ENCODE assay signal across 12 cellular contexts in genomic region chr19:56942749-56943148, GRCh38.
DNase-seq lines count a peak whose midpoint lies in the region; ATAC-seq and TF ChIP-seq lines count a peak whose summit lies in the region.
"Had no signal": no experiment of that assay in that cellular context is flagged by ENCODE, and none has a peak within 500 bp of the region (broad histone marks: within the 10 kb centered on the region; RNA-seq: fewer than 3 reads in every experiment).

No MANE protein-coding gene starts in this region.

- H3K79me2 ChIP-seq in mammary epithelial cell (ENCODE audit: insufficient read depth, low read length) = no peaks in the 10 kb centered on the region

- no peak overlapping the region for H3K9ac ChIP-seq in mammary epithelial cell (ENCODE audit: insufficient read depth, low read length)

- DNase-seq in mammary epithelial cell = peak; percentile 2
- DNase-seq in MCF 10A (ENCODE audit: unreplicated experiment) = no peak
- DNase-seq in endothelial cell (ENCODE audit: low spot score) = peak; percentile 26
- peak; percentile 27 to 42 for DNase-seq in lung microvascular endothelial cell (ENCODE audit: low read depth in 2 of 2)
- DNase-seq in aorta = peak; percentile 59 to 87
- DNase-seq in NCI-H524 treated with DMSO at 0.1 percent for 48 hours (lab: John Stamatoyannopoulos, UW) = no peak
- no peak for DNase-seq in activated T-cell treated with anti-CD3 and anti-CD28 coated beads, Interleukin-2, amount 50 U/mL, for 48 hours
- no peak for DNase-seq in SIG-M5 (lab: John Stamatoyannopoulos, UW)
- DNase-seq: activated CD8-positive, alpha-beta T cell treated with anti-CD3 and anti-CD28 coated beads for 36 hours; activated naive CD8-positive, alpha-beta T cell treated with anti-CD3 and anti-CD28 coated beads for 36 hours; NCI-H526 treated with DMSO at 0.1 percent for 48 hours had no signal

- no peak overlapping the region for H3K4me3 Mint-ChIP-seq in MCF 10A (ENCODE audit: unreplicated experiment)
- H3K4me3 Mint-ChIP-seq in endothelial cell (ENCODE audit: unreplicated experiment) = peak overlapping the region; percentile 11
- H3K4me3 Mint-ChIP-seq: activated CD8-positive, alpha-beta T cell treated with anti-CD3 and anti-CD28 coated beads for 36 hours; activated naive CD8-positive, alpha-beta T cell treated with anti-CD3 and anti-CD28 coated beads for 36 hours had no signal

- H3K36me3 Mint-ChIP-seq in MCF 10A (ENCODE audit: insufficient read depth, unreplicated experiment) (peaks cover 6% of the 10 kb centered on the region), endothelial cell (ENCODE audit: low read depth, unreplicated experiment) (peaks cover 22% of the 10 kb centered on the region)
- H3K36me3 Mint-ChIP-seq: activated naive CD8-positive, alpha-beta T cell treated with anti-CD3 and anti-CD28 coated beads for 36 hours had no signal

- H3K4me3 ChIP-seq in mammary epithelial cell (replicated peaks in 1 of 3; ENCODE audit: insufficient read depth in 1 of 3, low read depth in 2 of 3, low read length in 3 of 3) (no peak overlapping the region), aorta (ENCODE audit: low read length in 2 of 2) (no peak overlapping the region)

- no peaks in the 10 kb centered on the region for H3K4me1 Mint-ChIP-seq in MCF 10A (ENCODE audit: insufficient read depth, unreplicated experiment)
- H3K4me1 Mint-ChIP-seq in endothelial cell (ENCODE audit: unreplicated experiment) = no peaks in the 10 kb centered on the region
- H3K4me1 Mint-ChIP-seq: activated naive CD8-positive, alpha-beta T cell treated with anti-CD3 and anti-CD28 coated beads for 36 hours had no signal

- dilution Hi-C loops in mammary epithelial cell (cut with HindIII; ENCODE audit: low sequenced_read_pairs) = no loop called here

- no peak overlapping the region for H2AFZ ChIP-seq in mammary epithelial cell (ENCODE audit: low read depth, low read length)

- BruUV-seq in mammary epithelial cell (replicated peaks; lab: Mats Ljungman, UMichigan) (no TSS peak), MCF 10A (replicated peaks; lab: Mats Ljungman, UMichigan) (no TSS peak)

- no peak overlapping the region for H3K4me2 ChIP-seq in mammary epithelial cell (ENCODE audit: insufficient read depth, low read depth, low read length)

- H3K27ac ChIP-seq in mammary epithelial cell (ENCODE audit: insufficient read depth, low read depth, low read length) (no peak overlapping the region), aorta (ENCODE audit: low read depth in 1 of 2, low read length in 2 of 2) (no peak overlapping the region)
- H3K27ac ChIP-seq: HL-60 had no signal

- H3K9me3 Mint-ChIP-seq in MCF 10A (ENCODE audit: unreplicated experiment) (peaks cover 36% of the 10 kb centered on the region), endothelial cell (ENCODE audit: unreplicated experiment) (peaks cover 52% of the 10 kb centered on the region)

- 53% methylated on average over 16 of the region's 17 CpGs for WGBS in mammary epithelial cell (ENCODE audit: low coverage, missing lambda C conversion rate)
- 37 to 55% methylated on average over 17 of the region's 17 CpGs for WGBS in aorta, 2 donors

- H3K27ac Mint-ChIP-seq in MCF 10A (ENCODE audit: low read depth, unreplicated experiment) = no peak overlapping the region
- H3K27ac Mint-ChIP-seq in endothelial cell (ENCODE audit: unreplicated experiment) = no peak overlapping the region
- H3K27ac Mint-ChIP-seq: activated CD8-positive, alpha-beta T cell treated with anti-CD3 and anti-CD28 coated beads for 36 hours; activated naive CD8-positive, alpha-beta T cell treated with anti-CD3 and anti-CD28 coated beads for 36 hours had no signal

- intact Hi-C loops in mammary epithelial cell (cut with micrococcal nuclease) (no loop called here), MCF 10A (cut with micrococcal nuclease) (no loop called here), aorta (cut with DNase I) (no loop called here)

- H3K27me3 ChIP-seq in mammary epithelial cell (ENCODE audit: insufficient read depth, low read length) (no peaks in the 10 kb centered on the region), aorta (ENCODE audit: control insufficient read depth in 1 of 2, insufficient read depth in 2 of 2, low read length in 1 of 2) (peaks cover 0 to 2% of the 10 kb centered on the region in 2 donors)

- CTCF ChIA-PET in mammary epithelial cell (lab: Charles Lee; ENCODE audit: low non-redundant PET) = no interaction called here
- CTCF ChIA-PET in MCF 10A (lab: Yijun Ruan, JAX) = no interaction called here

- no peaks in the 10 kb centered on the region for H4K20me1 ChIP-seq in mammary epithelial cell (ENCODE audit: insufficient read depth, low read length)

- H3K36me3 ChIP-seq in mammary epithelial cell (ENCODE audit: insufficient read depth, low read length) (no peaks in the 10 kb centered on the region), aorta (ENCODE audit: control insufficient read depth in 1 of 2, insufficient read depth in 2 of 2, low read length in 1 of 2) (no peaks in the 10 kb centered on the region)

- POLR2A ChIA-PET in MCF 10A (lab: Yijun Ruan, JAX) = interaction anchor here (0.6 kb wide), 1 partner anchor 1419 kb away, joined by 3 read pairs; no protein-coding TSS in a partner anchor

- ATAC-seq in aorta (ENCODE audit: low FRiP score) = peak; percentile 95
- ATAC-seq: activated CD8-positive, alpha-beta T cell treated with anti-CD3 and anti-CD28 coated beads for 36 hours had no signal

- in situ Hi-C loops in mammary epithelial cell (cut with MboI; ENCODE audit: low sequenced_read_pairs in 2 of 2) = no loop called here

- H3K9me3 ChIP-seq in mammary epithelial cell (replicated peaks; ENCODE audit: insufficient read depth, low read length) (peaks cover 24% of the 10 kb centered on the region), aorta (ENCODE audit: control insufficient read depth, low read length) (peaks cover 4% of the 10 kb centered on the region)

- no peak for TF ChIP-seq CTCF in mammary epithelial cell (conservative IDR thresholded peaks at IDR 0.05 in 1 of 2, IDR thresholded peaks at IDR 0.05 in 1 of 2; ENCODE audit: extremely low read depth in 1 of 2, insufficient read depth in 1 of 2, low read depth in 1 of 2, low read length in 2 of 2)
- TF ChIP-seq CTCF in MCF 10A (IDR thresholded peaks at IDR 0.05; ENCODE audit: unreplicated experiment) = no peak
- no peak for TF ChIP-seq CTCF in endothelial cell (IDR thresholded peaks at IDR 0.05; ENCODE audit: unreplicated experiment)

- H3K27me3 Mint-ChIP-seq in MCF 10A (ENCODE audit: insufficient read depth, unreplicated experiment) (no peaks in the 10 kb centered on the region), endothelial cell (ENCODE audit: unreplicated experiment) (peaks cover 9% of the 10 kb centered on the region)
- H3K27me3 Mint-ChIP-seq: activated CD8-positive, alpha-beta T cell treated with anti-CD3 and anti-CD28 coated beads for 36 hours had no signal

- H3K4me1 ChIP-seq in mammary epithelial cell (ENCODE audit: insufficient read depth, low read length) = no peaks in the 10 kb centered on the region
- no peaks in the 10 kb centered on the region for H3K4me1 ChIP-seq in aorta (ENCODE audit: control insufficient read depth in 1 of 2, insufficient read depth in 2 of 2, low read length in 2 of 2)

Comparison
In these comparisons a context has a peak if more than half of its experiments do, and no peak if none do; other contexts are left out.
1. DNase-seq: peak in mammary epithelial cell (single experiment), endothelial cell (single experiment), lung microvascular endothelial cell (2 of 2) and aorta (2 of 2); none in MCF 10A (single experiment), NCI-H524 treated with DMSO at 0.1 percent for 48 hours (single experiment), activated T-cell treated with anti-CD3 and anti-CD28 coated beads, Interleukin-2, amount 50 U/mL, for 48 hours (0 of 2) and SIG-M5 (single experiment).